19 cellular contexts compared by ENCODE assay signal in the genomic region with DNA sequence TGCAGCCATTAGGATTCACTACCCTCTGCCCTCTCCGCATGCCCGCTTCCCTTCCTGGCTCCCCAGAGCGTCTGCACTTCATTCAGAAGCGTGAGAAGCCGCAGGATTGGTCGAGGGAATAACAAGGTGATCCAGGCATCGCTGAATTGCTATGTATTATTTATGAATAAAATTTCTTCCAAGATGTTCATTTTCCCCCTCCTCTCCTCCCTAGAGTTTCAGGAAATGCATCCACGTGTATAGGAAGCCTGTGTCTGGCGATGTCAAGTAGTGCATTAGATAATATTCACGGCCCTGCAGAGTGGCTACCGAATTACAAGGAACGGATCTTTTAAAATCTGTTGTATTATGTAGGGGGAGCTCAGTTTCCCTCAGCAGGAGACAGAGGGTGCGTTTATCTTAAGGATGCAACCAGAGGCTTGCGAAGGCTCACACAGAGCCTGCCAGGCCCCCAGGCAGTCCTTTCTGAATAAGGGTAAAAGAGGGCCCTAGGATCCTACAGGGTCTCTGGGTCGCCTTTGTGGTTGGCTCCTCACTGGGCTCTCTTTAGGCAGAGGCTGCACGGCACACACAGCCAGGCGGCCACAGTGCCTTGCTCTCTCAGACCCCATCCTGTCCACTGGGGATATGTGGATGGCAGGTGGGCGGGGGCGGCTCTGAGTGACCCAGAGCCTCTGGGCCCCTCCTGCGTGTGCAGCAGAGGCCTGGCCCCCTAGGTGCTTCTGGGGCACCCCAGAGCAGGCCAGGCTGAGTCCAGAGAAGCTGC.
"Had no signal": no experiment of that assay in that cellular context is flagged by ENCODE, and none has a peak within 500 bp of the region (broad histone marks: within the 10 kb centered on the region; RNA-seq: fewer than 3 reads in every experiment).

No MANE protein-coding gene starts in this region.

- H3K9me3 Mint-ChIP-seq: activated naive CD4-positive, alpha-beta T cell treated with anti-CD3 and anti-CD28 coated beads, Interleukin-2, amount 50 U/mL, for 72 hours; activated T-cell treated with anti-CD3 and anti-CD28 coated beads, Interleukin-2, amount 50 U/mL, for 24 hours; activated T-helper 17 cell treated with anti-CD3 and anti-CD28 coated beads, Interleukin-2, amount 50 U/mL, for 72 hours; nephron progenitor cell; stimulated activated naive CD8-positive, alpha-beta T cell treated with anti-CD3 and anti-CD28 coated beads, Interleukin-15, Interleukin-2, amounts not matched to agents 100 ng/mL and 50 ng/mL, for 24 hours had no signal

- H3K27me3 ChIP-seq: ascending aorta, transverse colon, uterus had no signal

- H3K36me3 ChIP-seq: ascending aorta, breast epithelium, spleen, transverse colon, uterus, WERI-Rb-1 had no signal

- FAIRE-seq: keratinocyte had no signal

- DNase-seq: activated CD8-positive, alpha-beta memory T cell treated with anti-CD3 and anti-CD28 coated beads for 24 hours; activated CD8-positive, alpha-beta memory T cell treated with anti-CD3 and anti-CD28 coated beads, Interleukin-2, amount 50 U/mL, for 4 hours; activated T-cell treated with anti-CD3 and anti-CD28 coated beads, Interleukin-2, amount 50 U/mL, for 24 hours; cortex of kidney; left colon; nephron progenitor cell; spleen; stimulated activated CD4-positive, alpha-beta T cell treated with anti-CD3 and anti-CD28 coated beads, Interleukin-4, amount 100 ng/mL, for 24 hours; transverse colon; uterus; WERI-Rb-1 had no signal

- H3K27ac Mint-ChIP-seq: activated naive CD4-positive, alpha-beta T cell treated with anti-CD3 and anti-CD28 coated beads, Interleukin-2, amount 50 U/mL, for 72 hours; activated T-cell treated with anti-CD3 and anti-CD28 coated beads, Interleukin-2, amount 50 U/mL, for 24 hours; activated T-helper 17 cell treated with anti-CD3 and anti-CD28 coated beads, Interleukin-2, amount 50 U/mL, for 72 hours; memory B cell; nephron progenitor cell; stimulated activated naive CD8-positive, alpha-beta T cell treated with anti-CD3 and anti-CD28 coated beads, Interleukin-15, Interleukin-2, amounts not matched to agents 100 ng/mL and 50 ng/mL, for 24 hours had no signal

- H3K27ac ChIP-seq: ascending aorta, breast epithelium, epithelial cell of prostate, spleen, transverse colon, uterus, WERI-Rb-1 had no signal

- H3K27me3 Mint-ChIP-seq: activated T-cell treated with anti-CD3 and anti-CD28 coated beads, Interleukin-2, amount 50 U/mL, for 24 hours; activated T-helper 17 cell treated with anti-CD3 and anti-CD28 coated beads, Interleukin-2, amount 50 U/mL, for 72 hours; memory B cell; stimulated activated naive CD8-positive, alpha-beta T cell treated with anti-CD3 and anti-CD28 coated beads, Interleukin-15, Interleukin-2, amounts not matched to agents 100 ng/mL and 50 ng/mL, for 24 hours had no signal

- H3K4me1 Mint-ChIP-seq: activated T-helper 17 cell treated with anti-CD3 and anti-CD28 coated beads, Interleukin-2, amount 50 U/mL, for 72 hours; memory B cell had no signal

- H3K4me1 ChIP-seq: ascending aorta, breast epithelium, uterus had no signal

- ATAC-seq: activated naive CD4-positive, alpha-beta T cell treated with anti-CD3 and anti-CD28 coated beads, Interleukin-2, amount 50 U/mL, for 72 hours; activated T-helper 17 cell treated with anti-CD3 and anti-CD28 coated beads, Interleukin-2, amount 50 U/mL, for 72 hours; left colon had no signal

- H3K4me3 Mint-ChIP-seq: activated T-cell treated with anti-CD3 and anti-CD28 coated beads, Interleukin-2, amount 50 U/mL, for 24 hours; activated T-helper 17 cell treated with anti-CD3 and anti-CD28 coated beads, Interleukin-2, amount 50 U/mL, for 72 hours; memory B cell; nephron progenitor cell; stimulated activated naive CD8-positive, alpha-beta T cell treated with anti-CD3 and anti-CD28 coated beads, Interleukin-15, Interleukin-2, amounts not matched to agents 100 ng/mL and 50 ng/mL, for 24 hours had no signal

- H3K9me3 ChIP-seq: ascending aorta, breast epithelium, transverse colon, uterus had no signal

- H3K4me3 ChIP-seq: ascending aorta, breast epithelium, spleen, transverse colon, uterus had no signal

- H3K36me3 Mint-ChIP-seq: activated naive CD4-positive, alpha-beta T cell treated with anti-CD3 and anti-CD28 coated beads, Interleukin-2, amount 50 U/mL, for 72 hours; memory B cell had no signal
